ENCODE assay signal across 1 cellular context in genomic region chr13:77533875-77534788, GRCh38.
TF ChIP-seq lines count a peak whose summit lies in the region.

No MANE protein-coding gene starts in this region.

TF ChIP-seq in HepG2, 621 proteins besides CTCF, POLR2A, EP300 and RAD21 (continued from another document):
- TF ChIP-seq BCLAF1 (IDR thresholded peaks at IDR 0.05) = no peak
- no peak for TF ChIP-seq MNT (IDR thresholded peaks at IDR 0.05)
TF ChIP-seq in HepG2: peak in this region for 1.
